ENCODE assay signal across 23 cellular contexts in the genomic region with DNA sequence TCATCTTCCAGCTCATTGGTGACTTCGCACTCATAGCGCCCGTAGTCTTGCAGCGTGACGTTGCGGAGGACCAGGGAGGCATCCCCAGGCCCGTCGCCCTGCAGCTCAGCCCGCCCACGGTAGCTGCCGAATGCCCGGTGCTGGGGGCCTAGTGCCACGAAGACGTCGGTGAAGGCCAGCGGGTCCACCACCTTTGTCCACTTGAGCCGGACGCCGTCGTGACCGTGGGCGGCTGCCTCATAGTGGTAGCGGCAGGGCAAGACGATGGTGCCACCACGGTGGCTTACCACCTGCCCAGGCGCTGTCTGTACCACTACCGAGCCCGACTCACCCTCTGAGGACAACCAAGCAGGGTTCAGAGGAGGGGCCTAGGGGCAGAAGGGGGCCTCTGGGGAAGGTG. TPM values are rescaled to one million over a fixed set of nuclear protein-coding genes. Genes with fewer than 3 reads are reported as not detected.
DNase-seq lines count a peak whose midpoint lies in the region; FAIRE-seq and TF ChIP-seq lines count a peak whose summit lies in the region.
"Had no signal": no experiment of that assay in that cellular context is flagged by ENCODE, and none has a peak within 500 bp of the region (broad histone marks: within the 10 kb centered on the region; RNA-seq: fewer than 3 reads in every experiment).

No MANE protein-coding gene starts in this region.

- CTCF ChIA-PET in H1 (lab: Charles Lee; ENCODE audit: partially characterized antibody): interaction anchor here (1.0 to 2.6 kb wide), 6 partner anchors 13 to 67 kb away, joined by 3 to 9 read pairs (median 4); no protein-coding TSS in a partner anchor
- CTCF ChIA-PET in activated CD4-positive, alpha-beta memory T cell treated with anti-CD3 and anti-CD28 coated beads, Interleukin-2, amount 10 ng/mL, durations not matched to agents 7 days and 5 days (lab: Charles Lee): no interaction called here

- H2BK20ac ChIP-seq in H1 (ENCODE audit: low read length): no peak overlapping the region

- POLR2A ChIA-PET in H1 (lab: Charles Lee; ENCODE audit: partially characterized antibody): interaction anchor here (0.7 to 1.8 kb wide), 3 partner anchors 9 to 58 kb away, joined by 3 to 5 read pairs (median 3); partner anchors contain the start of gene NR2C2AP
- POLR2A ChIA-PET in activated CD4-positive, alpha-beta memory T cell treated with anti-CD3 and anti-CD28 coated beads, Interleukin-2, amount 10 ng/mL, durations not matched to agents 7 days and 5 days (lab: Charles Lee): no interaction called here

- H3K36me3 ChIP-seq in BLaER1 treated with 17β-estradiol and CSF1 and Interleukin-3, amounts not matched to agents 10 nM and 100 nM: no peaks in the 10 kb centered on the region
- H3K36me3 ChIP-seq in HUES48 (ENCODE audit: control insufficient read depth, insufficient read depth, low read length): no peaks in the 10 kb centered on the region
- peaks cover 0 to 10% (median 0%) of the 10 kb centered on the region in 4 experiments; a peak in 1 of 8 replicates for H3K36me3 ChIP-seq in H1 (ENCODE audit: control insufficient read depth in 2 of 4, insufficient read depth in 4 of 4, low read length in 3 of 4)
- H3K36me3 ChIP-seq: BE2C, colonic mucosa, suprapubic skin had no signal

- H3K4me1 ChIP-seq in BLaER1 treated with 17β-estradiol and CSF1 and Interleukin-3, amounts not matched to agents 10 nM and 100 nM: peaks cover 0 to 30% (median 18%) of the 10 kb centered on the region in 10 experiments; a peak in 19 of 20 replicates
- H3K4me1 ChIP-seq in HUES48 (ENCODE audit: control insufficient read depth, insufficient read depth, low read length) (0 out of 2 replicates have a peak, but pooled peaks cover 16% of the 10 kb centered on the region), H1 (replicated peaks in 1 of 4; ENCODE audit: control insufficient read depth in 3 of 4, insufficient read depth in 4 of 4, low read length in 3 of 4) (peaks cover 0 to 17% (median 10%) of the 10 kb centered on the region in 4 experiments; a peak in 6 of 7 replicates)
- H3K4me1 ChIP-seq: colonic mucosa had no signal

- no peak for TF ChIP-seq RAD21 in H1 (IDR thresholded peaks at IDR 0.05 in 1 of 2, conservative IDR thresholded peaks at IDR 0.05 in 1 of 2; ENCODE audit: low read depth in 2 of 2, low read length in 2 of 2)

- H3K36me3 Mint-ChIP-seq in nephron progenitor cell (ENCODE audit: low read depth): peaks cover 24% of the 10 kb centered on the region
- no peaks in the 10 kb centered on the region for H3K36me3 Mint-ChIP-seq in activated CD4-positive, alpha-beta memory T cell treated with anti-CD3 and anti-CD28 coated beads, Interleukin-2, amount 10 ng/mL, durations not matched to agents 7 days and 5 days (ENCODE audit: low read depth)

- H3K9me3 ChIP-seq in BLaER1 treated with 17β-estradiol and CSF1 and Interleukin-3, amounts not matched to agents 10 nM and 100 nM (replicated peaks in 1 of 11): peaks cover 0 to 21% (median 14%) of the 10 kb centered on the region in 11 experiments; a peak in 19 of 22 replicates
- H3K9me3 ChIP-seq in HUES48 (ENCODE audit: control insufficient read depth, insufficient read depth, low read length) (no peaks in the 10 kb centered on the region), H1 (ENCODE audit: insufficient read depth in 2 of 2, low read depth in 1 of 2, low read length in 1 of 2) (no peaks in the 10 kb centered on the region)
- H3K9me3 ChIP-seq: colonic mucosa, suprapubic skin had no signal

- 34% methylated on average over 28 of the region's 28 CpGs; no CpG with 5 or more reads in 1 of the 2 experiments for WGBS in H1 (ENCODE audit: extremely low coverage in 1 of 2, insufficient coverage in 1 of 2, insufficient read length in 1 of 2, insufficient replicate concordance in 2 of 2, low coverage in 1 of 2, low lambda C conversion rate in 2 of 2, missing lambda C conversion rate in 1 of 2), 2 experiments

- H4K8ac ChIP-seq in H1 (ENCODE audit: extremely low read depth, insufficient read depth, low read length): peak overlapping the region; percentile 82

- H4K91ac ChIP-seq in H1 (replicated peaks; ENCODE audit: insufficient read length, low read length): no peak overlapping the region

- H3K27me3 ChIP-seq in BLaER1 treated with 17β-estradiol and CSF1 and Interleukin-3, amounts not matched to agents 10 nM and 100 nM: peaks cover 20 to 48% (median 41%) of the 10 kb centered on the region in 11 experiments
- H3K27me3 ChIP-seq in HUES48 (ENCODE audit: control insufficient read depth, insufficient read depth, low read length): peaks cover 25% of the 10 kb centered on the region
- H3K27me3 ChIP-seq in H1 (replicated peaks in 1 of 4; ENCODE audit: control insufficient read depth in 3 of 4, extremely low read depth in 1 of 4, insufficient read depth in 3 of 4, low read length in 3 of 4): peaks cover 3 to 23% (median 16%) of the 10 kb centered on the region in 4 experiments

- peaks cover 6% of the 10 kb centered on the region for H3K9me3 Mint-ChIP-seq in nephron progenitor cell
- no peaks in the 10 kb centered on the region for H3K9me3 Mint-ChIP-seq in activated CD4-positive, alpha-beta memory T cell treated with anti-CD3 and anti-CD28 coated beads, Interleukin-2, amount 10 ng/mL, durations not matched to agents 7 days and 5 days

- peaks cover 6% of the 10 kb centered on the region for H3K79me1 ChIP-seq in H1 (ENCODE audit: low read depth, low read length)

- no peak overlapping the region for H3K23ac ChIP-seq in H1 (ENCODE audit: insufficient read length)

- H3K14ac ChIP-seq in H1 (ENCODE audit: insufficient read length): no peak overlapping the region

- no peak overlapping the region for H2BK120ac ChIP-seq in H1 (replicated peaks; ENCODE audit: low read depth, low read length)

- H3K4me3 Mint-ChIP-seq in nephron progenitor cell: peak overlapping the region; percentile 62
- no peak overlapping the region for H3K4me3 Mint-ChIP-seq in activated CD4-positive, alpha-beta memory T cell treated with anti-CD3 and anti-CD28 coated beads, Interleukin-2, amount 10 ng/mL, durations not matched to agents 7 days and 5 days

- no peak for TF ChIP-seq EP300 in H1 (IDR thresholded peaks at IDR 0.05; ENCODE audit: borderline replicate concordance in 1 of 2, low read depth in 2 of 2, low read length in 2 of 2)

- H3K23me2 ChIP-seq in H1 (ENCODE audit: low read depth, low read length): peaks cover 21% of the 10 kb centered on the region; the same call in 1 of the 2 replicates

- H3K56ac ChIP-seq in H1 (replicated peaks; ENCODE audit: insufficient read length, low read depth, low read length): no peak overlapping the region

- H2AFZ ChIP-seq in H1 (ENCODE audit: low read length): no peak overlapping the region

- peak overlapping the region; percentile 66 to 97 (median 89) for H3K4me2 ChIP-seq in BLaER1 treated with 17β-estradiol and CSF1 and Interleukin-3, amounts not matched to agents 10 nM and 100 nM
- peak overlapping the region; percentile 99 to 100 for H3K4me2 ChIP-seq in H1 (ENCODE audit: insufficient read depth in 1 of 2, low read depth in 2 of 2, low read length in 2 of 2)

- peak overlapping the region in 5 of 10 experiments; percentile 32 to 63 (median 50); a peak in 7 of 20 replicates for H3K4me3 ChIP-seq in BLaER1 treated with 17β-estradiol and CSF1 and Interleukin-3, amounts not matched to agents 10 nM and 100 nM
- H3K4me3 ChIP-seq in HUES48 (ENCODE audit: low read depth, low read length) (peak overlapping the region; percentile 74), H1 (ENCODE audit: extremely low read depth in 1 of 4, insufficient read depth in 2 of 4, low read depth in 3 of 4, low read length in 4 of 4) (peak overlapping the region; percentile 55 to 88 (median 60))
- H3K4me3 ChIP-seq: colonic mucosa had no signal

- H2BK5ac ChIP-seq in H1 (ENCODE audit: low read depth, low read length): no peak overlapping the region

- DNase-seq in H1 (ENCODE audit: low read depth in 1 of 2, low spot score in 2 of 2) (no peak), nephron progenitor cell (no peak), HuH-7.5 (ENCODE audit: low spot score) (no peak), SKM-1 (lab: John Stamatoyannopoulos, UW; ENCODE audit: unreplicated experiment) (no peak)
- no peak for DNase-seq in stimulated activated CD4-positive, alpha-beta T cell treated with anti-CD3 and anti-CD28 coated beads, Interleukin-1b, Interleukin-23, amount 100 ng/mL, for 48 hours
- no peak for DNase-seq in activated CD4-positive, alpha-beta memory T cell treated with anti-CD3 and anti-CD28 coated beads, Interleukin-2, amount 10 ng/mL, durations not matched to agents 7 days and 5 days
- DNase-seq: activated CD4-positive, alpha-beta T cell treated with anti-CD3 and anti-CD28 coated beads, Interleukin-2, amount 50 U/mL, for 1 hour; activated naive CD4-positive, alpha-beta T cell; activated T-cell treated with anti-CD3 and anti-CD28 coated beads for 4 hours; BE2C; colonic mucosa; left ventricle myocardium superior; NCI-H187; NCI-H446; NK-92 treated with Interleukin-12 subunit alpha and Interleukin-12 subunit beta, amount 100 ng/mL, for 24 hours; RPMI8226; stimulated activated CD4-positive, alpha-beta T cell treated with anti-CD3 and anti-CD28 coated beads, Interleukin-4, amount 100 ng/mL, for 4 hours had no signal

- peaks cover 55% of the 10 kb centered on the region for H3K27me3 Mint-ChIP-seq in nephron progenitor cell (ENCODE audit: low read depth, poor library complexity)
- peaks cover 33% of the 10 kb centered on the region for H3K27me3 Mint-ChIP-seq in activated CD4-positive, alpha-beta memory T cell treated with anti-CD3 and anti-CD28 coated beads, Interleukin-2, amount 10 ng/mL, durations not matched to agents 7 days and 5 days

- H4K20me1 ChIP-seq in BLaER1 treated with 17β-estradiol and CSF1 and Interleukin-3, amounts not matched to agents 10 nM and 100 nM: no peaks in the 10 kb centered on the region
- H4K20me1 ChIP-seq in H1 (replicated peaks in 1 of 2; ENCODE audit: control insufficient read depth in 1 of 2, insufficient read depth in 2 of 2, low read length in 2 of 2): peaks cover 0 to 2% of the 10 kb centered on the region in 2 experiments

- peak overlapping the region; percentile 68; the same call in 1 of the 2 replicates for H2BK12ac ChIP-seq in H1 (ENCODE audit: low read depth, low read length)

- no peak for FAIRE-seq in H1 (lab: Jason Lieb, UNC)
- FAIRE-seq: D721Med, endothelial cell of umbilical vein had no signal

- H4K5ac ChIP-seq in H1 (ENCODE audit: insufficient read length, low read depth, low read length): no peak overlapping the region

- H3K4me1 Mint-ChIP-seq in nephron progenitor cell: peaks cover 27% of the 10 kb centered on the region
- peaks cover 4% of the 10 kb centered on the region for H3K4me1 Mint-ChIP-seq in activated CD4-positive, alpha-beta memory T cell treated with anti-CD3 and anti-CD28 coated beads, Interleukin-2, amount 10 ng/mL, durations not matched to agents 7 days and 5 days

- no peak overlapping the region; the same call in 1 of the 2 replicates for H2BK15ac ChIP-seq in H1 (ENCODE audit: low read length)

- no peak overlapping the region for H2AK5ac ChIP-seq in H1 (ENCODE audit: low read depth, low read length)

- H3K9ac ChIP-seq in BLaER1 treated with 17β-estradiol and CSF1 and Interleukin-3, amounts not matched to agents 10 nM and 100 nM: peak overlapping the region in 8 of 11 experiments; percentile 64 to 78 (median 70); a peak in 13 of 22 replicates
- no peak overlapping the region for H3K9ac ChIP-seq in HUES48 (ENCODE audit: low read depth, low read length)
- H3K9ac ChIP-seq in H1 (replicated peaks in 1 of 4; ENCODE audit: extremely low read depth in 1 of 4, low read depth in 3 of 4, low read length in 3 of 4): peak overlapping the region in 1 of 4 experiments; percentile 17; a peak in 1 of 7 replicates

- TF ChIP-seq CTCF in H1 (IDR thresholded peaks at IDR 0.05; ENCODE audit: control extremely low read depth in 1 of 3, insufficient read depth in 1 of 3, low read depth in 1 of 3, low read length in 3 of 3): no peak
- TF ChIP-seq CTCF in nephron progenitor cell (IDR thresholded peaks at IDR 0.05): no peak

- no peak overlapping the region for H3K4ac ChIP-seq in H1 (replicated peaks; ENCODE audit: insufficient read length, low read depth, low read length)

- peak overlapping the region; percentile 48; the same call in 1 of the 2 replicates for H3K18ac ChIP-seq in H1 (ENCODE audit: extremely low read depth, low read length)

- H3K79me2 ChIP-seq in H1 (ENCODE audit: control insufficient read depth in 1 of 2, insufficient read depth in 2 of 2, low read length in 2 of 2): no peaks in the 10 kb centered on the region

- TF ChIP-seq POLR2A in H1 (IDR thresholded peaks at IDR 0.05; ENCODE audit: control extremely low read depth in 1 of 2, low read depth in 2 of 2, low read length in 2 of 2): no peak

- peak overlapping the region in 10 of 11 experiments; percentile 56 to 87 (median 74); a peak in 16 of 22 replicates for H3K27ac ChIP-seq in BLaER1 treated with 17β-estradiol and CSF1 and Interleukin-3, amounts not matched to agents 10 nM and 100 nM
- H3K27ac ChIP-seq in HUES48 (ENCODE audit: low read depth, low read length) (no peak overlapping the region), H1 (ENCODE audit: low read depth, low read length) (no peak overlapping the region)
- H3K27ac ChIP-seq: colonic mucosa, suprapubic skin had no signal

- H3K27ac Mint-ChIP-seq in nephron progenitor cell: no peak overlapping the region
- no peak overlapping the region for H3K27ac Mint-ChIP-seq in activated CD4-positive, alpha-beta memory T cell treated with anti-CD3 and anti-CD28 coated beads, Interleukin-2, amount 10 ng/mL, durations not matched to agents 7 days and 5 days

RNA-seq across cellular contexts. Expression of gene TM6SF2, which starts 12.3 kb away (rescaled TPM):
- total RNA-seq in H1 (2021; fragmentation: NEBNext Ultra II Directional; extraction: Animal tissue kit (Norgen Biotek cat#: 25700)): 5.3 and 6.5 TPM in 2 replicates
- polyA plus RNA-seq in H1 (2011; rRNA removed): 10.1 and 12.9 TPM in 2 replicates
- polyA plus RNA-seq in H1 (2011; cell fraction: cytosol; rRNA removed): 7.7 TPM
- 23.1 TPM for polyA plus RNA-seq in H1 (2011; cell fraction: nucleus; rRNA removed)
- 2.8 to 9.1 TPM (median 6.3 TPM) in 4 replicates for polyA plus RNA-seq in H1 (2012, experiment 1 of 2)
- 5.6 TPM for polyA plus RNA-seq in H1 (2012, experiment 2 of 2)
- 6.5 TPM for polyA plus RNA-seq in H1 (2013, experiment 1 of 2)
- 5.9 TPM for polyA plus RNA-seq in H1 (2013, experiment 2 of 2)
- polyA minus RNA-seq in H1 (2011; rRNA and poly(A)+ RNA removed): 3.7 TPM in 2 replicates
- polyA minus RNA-seq in H1 (2011; cell fraction: cytosol; rRNA and poly(A)+ RNA removed): 2.5 TPM
- 3.7 TPM for polyA minus RNA-seq in H1 (2011; cell fraction: nucleus; rRNA and poly(A)+ RNA removed)
- not detected for total RNA-seq in activated CD4-positive, alpha-beta memory T cell treated with anti-CD3 and anti-CD28 coated beads, Interleukin-2, amount 10 ng/mL, durations not matched to agents 7 days and 5 days
- total RNA-seq: endothelial cell of umbilical vein had no signal

RNA-seq across cellular contexts. Expression of gene NCAN, which starts 49.1 kb away (rescaled TPM):
- 2.7 and 2.8 TPM in 2 replicates for total RNA-seq in H1 (2021; fragmentation: NEBNext Ultra II Directional; extraction: Animal tissue kit (Norgen Biotek cat#: 25700))
- 2.7 and 3.6 TPM in 2 replicates for polyA plus RNA-seq in H1 (2011; rRNA removed)
- polyA plus RNA-seq in H1 (2011; cell fraction: cytosol; rRNA removed): 3.5 TPM
- polyA plus RNA-seq in H1 (2011; cell fraction: nucleus; rRNA removed): 5.5 TPM
- polyA plus RNA-seq in H1 (2012, experiment 1 of 2): 3.7 to 5.9 TPM (median 5.5 TPM) in 4 replicates
- 4.4 TPM for polyA plus RNA-seq in H1 (2012, experiment 2 of 2)
- 5.1 TPM for polyA plus RNA-seq in H1 (2013, experiment 1 of 2)
- 4.1 TPM for polyA plus RNA-seq in H1 (2013, experiment 2 of 2)
- 3.3 and 4.0 TPM in 2 replicates for polyA minus RNA-seq in H1 (2011; rRNA and poly(A)+ RNA removed)
- polyA minus RNA-seq in H1 (2011; cell fraction: cytosol; rRNA and poly(A)+ RNA removed): 2.9 TPM
- 3.4 TPM for polyA minus RNA-seq in H1 (2011; cell fraction: nucleus; rRNA and poly(A)+ RNA removed)
- total RNA-seq in activated CD4-positive, alpha-beta memory T cell treated with anti-CD3 and anti-CD28 coated beads, Interleukin-2, amount 10 ng/mL, durations not matched to agents 7 days and 5 days: not detected
- total RNA-seq: endothelial cell of umbilical vein, fibroblast of villous mesenchyme, left ventricle myocardium superior, suprapubic skin had no signal
- polyA plus RNA-seq: endothelial cell of umbilical vein had no signal

RNA-seq across cellular contexts. Expression of gene NR2C2AP, which starts 57.6 kb away (rescaled TPM):
- 20.5 and 24.9 TPM in 2 replicates for total RNA-seq in H1 (2021; fragmentation: NEBNext Ultra II Directional; extraction: Animal tissue kit (Norgen Biotek cat#: 25700))
- 16.4 TPM in 2 replicates for polyA plus RNA-seq in H1 (2011; rRNA removed)
- 20.5 TPM for polyA plus RNA-seq in H1 (2011; cell fraction: cytosol; rRNA removed)
- 26.2 TPM for polyA plus RNA-seq in H1 (2011; cell fraction: nucleus; rRNA removed)
- polyA plus RNA-seq in H1 (2012, experiment 1 of 2): 18.7 to 25.9 TPM (median 23.8 TPM) in 4 replicates
- 27.7 TPM for polyA plus RNA-seq in H1 (2012, experiment 2 of 2)
- 13.6 TPM for polyA plus RNA-seq in H1 (2013, experiment 1 of 2)
- polyA plus RNA-seq in H1 (2013, experiment 2 of 2): 13.5 TPM
- 11.5 and 12.5 TPM in 2 replicates for polyA minus RNA-seq in H1 (2011; rRNA and poly(A)+ RNA removed)
- polyA minus RNA-seq in H1 (2011; cell fraction: cytosol; rRNA and poly(A)+ RNA removed): 4.9 TPM
- 7.6 TPM for polyA minus RNA-seq in H1 (2011; cell fraction: nucleus; rRNA and poly(A)+ RNA removed)
- total RNA-seq in activated CD4-positive, alpha-beta memory T cell treated with anti-CD3 and anti-CD28 coated beads, Interleukin-2, amount 10 ng/mL, durations not matched to agents 7 days and 5 days: 10 to 100 TPM; 25.8 to 25.9 TPM

RNA-seq across cellular contexts. Expression of gene SUGP1, which starts 59.5 kb away (rescaled TPM):
- 65.2 and 70.5 TPM in 2 replicates for total RNA-seq in H1 (2021; fragmentation: NEBNext Ultra II Directional; extraction: Animal tissue kit (Norgen Biotek cat#: 25700))
- 38.5 and 56.6 TPM in 2 replicates for polyA plus RNA-seq in H1 (2011; rRNA removed)
- polyA plus RNA-seq in H1 (2011; cell fraction: cytosol; rRNA removed): 66.9 TPM
- polyA plus RNA-seq in H1 (2011; cell fraction: nucleus; rRNA removed): 143 TPM
- 70.0 to 90.1 TPM (median 81.2 TPM) in 4 replicates for polyA plus RNA-seq in H1 (2012, experiment 1 of 2)
- polyA plus RNA-seq in H1 (2012, experiment 2 of 2): 41.7 TPM
- polyA plus RNA-seq in H1 (2013, experiment 1 of 2): 66.1 TPM
- polyA plus RNA-seq in H1 (2013, experiment 2 of 2): 58.2 TPM
- 30.0 and 32.8 TPM in 2 replicates for polyA minus RNA-seq in H1 (2011; rRNA and poly(A)+ RNA removed)
- 30.8 TPM for polyA minus RNA-seq in H1 (2011; cell fraction: cytosol; rRNA and poly(A)+ RNA removed)
- 44.9 TPM for polyA minus RNA-seq in H1 (2011; cell fraction: nucleus; rRNA and poly(A)+ RNA removed)
- total RNA-seq in activated CD4-positive, alpha-beta memory T cell treated with anti-CD3 and anti-CD28 coated beads, Interleukin-2, amount 10 ng/mL, durations not matched to agents 7 days and 5 days: 10 to 100 TPM; 63.1 to 67.1 TPM

RNA-seq across cellular contexts. Expression of gene MAU2, which starts 59.8 kb away (rescaled TPM):
- 40.8 TPM in 2 replicates for total RNA-seq in H1 (2021; fragmentation: NEBNext Ultra II Directional; extraction: Animal tissue kit (Norgen Biotek cat#: 25700))
- 32.0 and 43.7 TPM in 2 replicates for polyA plus RNA-seq in H1 (2011; rRNA removed)
- 32.1 TPM for polyA plus RNA-seq in H1 (2011; cell fraction: cytosol; rRNA removed)
- 98.5 TPM for polyA plus RNA-seq in H1 (2011; cell fraction: nucleus; rRNA removed)
- polyA plus RNA-seq in H1 (2012, experiment 1 of 2): 23.0 to 31.5 TPM (median 28.2 TPM) in 4 replicates
- 16.4 TPM for polyA plus RNA-seq in H1 (2012, experiment 2 of 2)
- 16.2 TPM for polyA plus RNA-seq in H1 (2013, experiment 1 of 2)
- polyA plus RNA-seq in H1 (2013, experiment 2 of 2): 13.9 TPM
- polyA minus RNA-seq in H1 (2011; rRNA and poly(A)+ RNA removed): 87.6 and 99.4 TPM in 2 replicates
- polyA minus RNA-seq in H1 (2011; cell fraction: cytosol; rRNA and poly(A)+ RNA removed): 42.6 TPM
- 79.4 TPM for polyA minus RNA-seq in H1 (2011; cell fraction: nucleus; rRNA and poly(A)+ RNA removed)
- 10 to 100 TPM; 68.8 to 76.9 TPM for total RNA-seq in activated CD4-positive, alpha-beta memory T cell treated with anti-CD3 and anti-CD28 coated beads, Interleukin-2, amount 10 ng/mL, durations not matched to agents 7 days and 5 days

Comparison
In these comparisons a context has a peak if more than half of its experiments do, and no peak if none do; other contexts are left out.
1. H3K27ac ChIP-seq: peak in BLaER1 treated with 17β-estradiol and CSF1 and Interleukin-3, amounts not matched to agents 10 nM and 100 nM (10 of 11); none in HUES48 (single experiment) and H1 (single experiment).